22 cellular contexts compared by ENCODE assay signal in the genomic region with DNA sequence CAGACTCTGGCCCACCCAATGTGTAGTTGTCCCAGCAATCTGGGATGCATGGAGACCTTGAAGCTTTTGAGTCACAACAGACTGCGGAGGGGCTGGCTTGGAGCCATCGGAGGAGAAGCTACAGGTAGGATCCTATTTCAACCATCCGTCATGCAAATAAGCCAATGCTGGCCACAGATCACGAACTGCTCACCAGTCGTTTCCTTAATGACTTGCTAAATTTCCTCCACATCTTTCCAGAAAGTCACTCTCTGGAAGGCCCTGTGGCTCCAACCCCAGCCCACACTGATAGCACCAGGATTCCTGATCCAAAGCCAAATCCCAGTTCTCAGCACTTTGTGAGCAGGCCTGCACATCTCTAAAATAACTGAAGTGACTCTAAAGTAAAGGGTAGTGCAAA.
A peak's percentile ranks its signal among the peaks of the same experiment; 100 is the strongest.
DNase-seq lines count a peak whose midpoint lies in the region; ATAC-seq and TF ChIP-seq lines count a peak whose summit lies in the region.
"Had no signal": no experiment of that assay in that cellular context is flagged by ENCODE, and none has a peak within 500 bp of the region (broad histone marks: within the 10 kb centered on the region; RNA-seq: fewer than 3 reads in every experiment).

No MANE protein-coding gene starts in this region.

- no peak for TF ChIP-seq POLR2A in suprapubic skin (IDR thresholded peaks at IDR 0.05)

- no peak overlapping the region for H3K9ac ChIP-seq in H9 (ENCODE audit: extremely low read depth, insufficient read length, low read length)
- H3K9ac ChIP-seq: BLaER1 treated with 17β-estradiol and CSF1 and Interleukin-3, amounts not matched to agents 10 nM and 100 nM had no signal

- no peaks in the 10 kb centered on the region for H3K79me1 ChIP-seq in H9 (ENCODE audit: insufficient read depth, low read depth, low read length, poor library complexity, severe bottlenecking)

- no peak overlapping the region for H3K4me3 Mint-ChIP-seq in H9
- H3K4me3 Mint-ChIP-seq: activated CD4-positive, alpha-beta T cell treated with anti-CD3 and anti-CD28 coated beads, Interleukin-2, amount 10 ng/mL, durations not matched to agents 7 days and 5 days; immature natural killer cell; natural killer cell had no signal

- TF ChIP-seq EP300 in suprapubic skin (IDR thresholded peaks at IDR 0.05) = no peak

- H3K4me1 Mint-ChIP-seq in H9 = peaks cover 5 to 7% of the 10 kb centered on the region in 2 experiments
- H3K4me1 Mint-ChIP-seq: activated CD4-positive, alpha-beta T cell treated with anti-CD3 and anti-CD28 coated beads, Interleukin-2, amount 10 ng/mL, durations not matched to agents 7 days and 5 days; immature natural killer cell; natural killer cell had no signal

- no peak overlapping the region for H2BK20ac ChIP-seq in H9 (ENCODE audit: low read depth, low read length, poor library complexity, severe bottlenecking)

- no peak overlapping the region for H4K8ac ChIP-seq in H9 (replicated peaks; ENCODE audit: insufficient read length, low read depth, low read length)

- peaks cover 3% of the 10 kb centered on the region for H3K4me1 ChIP-seq in H9 (ENCODE audit: insufficient read depth, low read length)
- H3K4me1 ChIP-seq in suprapubic skin = no peaks in the 10 kb centered on the region
- H3K4me1 ChIP-seq: BLaER1 treated with 17β-estradiol and CSF1 and Interleukin-3, amounts not matched to agents 10 nM and 100 nM; vagina had no signal

- no peak overlapping the region for H3K23ac ChIP-seq in H9 (ENCODE audit: insufficient read length, low read depth, low read length)

- H3K23me2 ChIP-seq in H9 (ENCODE audit: insufficient read length, low read depth, low read length, poor library complexity, severe bottlenecking) = no peaks in the 10 kb centered on the region

- H3K27ac ChIP-seq in H9 (ENCODE audit: insufficient read length, low read depth, low read length) (no peak overlapping the region), suprapubic skin (no peak overlapping the region)
- H3K27ac ChIP-seq: BLaER1 treated with 17β-estradiol and CSF1 and Interleukin-3, amounts not matched to agents 10 nM and 100 nM; heart left ventricle; vagina; WERI-Rb-1 had no signal

- no peak for ATAC-seq in HG03378 (IDR thresholded peaks at IDR 0.05; ENCODE audit: unreplicated experiment)
- ATAC-seq: natural killer cell had no signal

- H2BK120ac ChIP-seq in H9 (ENCODE audit: low read depth, low read length, poor library complexity, severe bottlenecking) = no peak overlapping the region

- no peak overlapping the region for H4K5ac ChIP-seq in H9 (ENCODE audit: insufficient read length, low read depth, low read length)

- no peak for TF ChIP-seq CTCF in H9 (conservative IDR thresholded peaks at IDR 0.05)
- no peak for TF ChIP-seq CTCF in fibroblast of the aortic adventitia (IDR thresholded peaks at IDR 0.05; ENCODE audit: insufficient read depth, low read length)
- no peak for TF ChIP-seq CTCF in suprapubic skin (IDR thresholded peaks at IDR 0.05)

- H3K4ac ChIP-seq in H9 (ENCODE audit: low read depth, low read length) = no peak overlapping the region

- H2BK15ac ChIP-seq in H9 (ENCODE audit: low read depth, low read length) = no peak overlapping the region

- H3K36me3 ChIP-seq in suprapubic skin = no peaks in the 10 kb centered on the region
- H3K36me3 ChIP-seq: BLaER1 treated with 17β-estradiol and CSF1 and Interleukin-3, amounts not matched to agents 10 nM and 100 nM; heart left ventricle; vagina; WERI-Rb-1 had no signal

- no peak overlapping the region for H2AFZ ChIP-seq in H9 (ENCODE audit: low read length)

- no peak overlapping the region for H3K56ac ChIP-seq in H9 (ENCODE audit: insufficient read length, low read depth, low read length)

- no peak overlapping the region for H3K18ac ChIP-seq in H9 (ENCODE audit: insufficient read length, low read depth, low read length)

- no peak overlapping the region for H3K4me2 ChIP-seq in H9 (ENCODE audit: insufficient read depth, insufficient read length, low read length)
- H3K4me2 ChIP-seq: BLaER1 treated with 17β-estradiol and CSF1 and Interleukin-3, amounts not matched to agents 10 nM and 100 nM; smooth muscle cell had no signal

- intact Hi-C loops in posterior cingulate gyrus (cut with DNase I) = no loop called here

- no peaks in the 10 kb centered on the region for H4K20me1 ChIP-seq in H9 (ENCODE audit: control insufficient read depth, insufficient read depth, insufficient read length)
- H4K20me1 ChIP-seq: BLaER1 treated with 17β-estradiol and CSF1 and Interleukin-3, amounts not matched to agents 10 nM and 100 nM had no signal

- H3K27ac Mint-ChIP-seq in H9 = peak overlapping the region in 2 of 3 experiments; percentile 21 to 59; a peak in 1 of 7 replicates
- H3K27ac Mint-ChIP-seq: activated CD4-positive, alpha-beta T cell treated with anti-CD3 and anti-CD28 coated beads, Interleukin-2, amount 10 ng/mL, durations not matched to agents 7 days and 5 days; immature natural killer cell; natural killer cell had no signal

- H3T11ph ChIP-seq in H9 (ENCODE audit: low read length) = no peak overlapping the region

- no peak overlapping the region for H3K14ac ChIP-seq in H9 (ENCODE audit: insufficient read depth, low read length)

- H2AK5ac ChIP-seq in H9 (ENCODE audit: insufficient read length, low read length) = no peak overlapping the region

- H3K9me3 Mint-ChIP-seq in H9 = no peaks in the 10 kb centered on the region; a peak in 1 of 5 replicates

- H4K91ac ChIP-seq in H9 (ENCODE audit: insufficient read length, low read depth, low read length) = no peak overlapping the region

- H2BK5ac ChIP-seq in H9 (ENCODE audit: insufficient read length, low read length) = no peak overlapping the region

- DNase-seq in COLO668 (lab: John Stamatoyannopoulos, UW; ENCODE audit: unreplicated experiment) = peak; percentile 36
- peak; percentile 40 for DNase-seq in H9
- peak; percentile 69 for DNase-seq in NCI-H526 treated with DMSO at 0.1 percent for 48 hours (lab: John Stamatoyannopoulos, UW)
- peak; percentile 26 for DNase-seq in fibroblast of the aortic adventitia (ENCODE audit: low read depth)
- DNase-seq in suprapubic skin (ENCODE audit: low spot score in 2 of 2) = no peak
- DNase-seq in activated CD8-positive, alpha-beta memory T cell treated with anti-CD3 and anti-CD28 coated beads for 24 hours = no peak
- DNase-seq in posterior cingulate gyrus = no peak
- DNase-seq: activated CD4-positive, alpha-beta T cell treated with anti-CD3 and anti-CD28 coated beads, Interleukin-2, amount 10 ng/mL, durations not matched to agents 7 days and 5 days; activated naive CD4-positive, alpha-beta T cell treated with anti-CD3 and anti-CD28 coated beads, Interleukin-2, amount 50 U/mL, for 16 hours; cerebellar nuclear complex; immature natural killer cell; natural killer cell; NCI-H1105 treated with DMSO at 0.1 percent for 48 hours; NCI-H2081 treated with DMSO at 0.1 percent for 48 hours; NCI-H82; stimulated activated CD4-positive, alpha-beta T cell treated with anti-CD3 and anti-CD28 coated beads, Interleukin-2, amount 100 ng/mL, for 24 hours; WERI-Rb-1 had no signal

- no CpG with 5 or more reads among the region's 5 CpGs for WGBS in H9 (ENCODE audit: extremely low coverage, insufficient read length, low lambda C conversion rate)
- WGBS in suprapubic skin = 49% methylated on average over 5 of the region's 5 CpGs

- H3K4me3 ChIP-seq in fibroblast of the aortic adventitia (ENCODE audit: low read depth, low read length) = no peak overlapping the region
- no peak overlapping the region for H3K4me3 ChIP-seq in suprapubic skin
- H3K4me3 ChIP-seq: BLaER1 treated with 17β-estradiol and CSF1 and Interleukin-3, amounts not matched to agents 10 nM and 100 nM; heart left ventricle; smooth muscle cell; vagina had no signal

- no peaks in the 10 kb centered on the region for H3K79me2 ChIP-seq in H9 (ENCODE audit: insufficient read depth, low read length)

- no peaks in the 10 kb centered on the region for H3K36me3 Mint-ChIP-seq in H9 (ENCODE audit: insufficient read depth in 1 of 3, low read depth in 3 of 3)
- H3K36me3 Mint-ChIP-seq: natural killer cell had no signal

- H3K27me3 Mint-ChIP-seq in H9 (ENCODE audit: low read depth) = no peaks in the 10 kb centered on the region; the same call in 1 of the 2 replicates
- H3K27me3 Mint-ChIP-seq: activated CD4-positive, alpha-beta T cell treated with anti-CD3 and anti-CD28 coated beads, Interleukin-2, amount 10 ng/mL, durations not matched to agents 7 days and 5 days had no signal

- no peak overlapping the region for H2BK12ac ChIP-seq in H9 (ENCODE audit: insufficient read length, low read depth, low read length)

- H3K27me3 ChIP-seq in H9 (ENCODE audit: insufficient read depth, low read length) (no peaks in the 10 kb centered on the region), suprapubic skin (no peaks in the 10 kb centered on the region)
- H3K27me3 ChIP-seq: BLaER1 treated with 17β-estradiol and CSF1 and Interleukin-3, amounts not matched to agents 10 nM and 100 nM; heart left ventricle; vagina had no signal

- H3K9me3 ChIP-seq in H9 (ENCODE audit: control insufficient read depth, low read depth, low read length) (no peaks in the 10 kb centered on the region), suprapubic skin (peaks cover 4% of the 10 kb centered on the region)
- H3K9me3 ChIP-seq: BLaER1 treated with 17β-estradiol and CSF1 and Interleukin-3, amounts not matched to agents 10 nM and 100 nM; heart left ventricle; vagina had no signal

Comparison
In these comparisons a context has a peak if more than half of its experiments do, and no peak if none do; other contexts are left out.
1. DNase-seq: peak in COLO668 (single experiment), H9 (single experiment), NCI-H526 treated with DMSO at 0.1 percent for 48 hours (single experiment) and fibroblast of the aortic adventitia (single experiment); none in suprapubic skin (0 of 2), activated CD8-positive, alpha-beta memory T cell treated with anti-CD3 and anti-CD28 coated beads for 24 hours (single experiment) and posterior cingulate gyrus (0 of 10).